In genomic region chr12:53954694-53955035, GRCh38 we compare ENCODE assay signal across 1 cellular context.
TF ChIP-seq lines count a peak whose summit lies in the region.

TSS of gene HOXC12 (plus strand) at chr12:53954903. CDS start at chr12:53954930, 27 bp downstream.

TF ChIP-seq in HepG2, 621 proteins besides CTCF, POLR2A, EP300 and RAD21:
- TF ChIP-seq KDM4B (CRISPR knock-in tag; IDR thresholded peaks at IDR 0.05) (no peak), GLMP (CRISPR knock-in tag; IDR thresholded peaks at IDR 0.05; ENCODE audit: borderline replicate concordance) (no peak), FOXM1 (CRISPR knock-in tag; IDR thresholded peaks at IDR 0.05) (no peak), ZNF737 (CRISPR knock-in tag; IDR thresholded peaks at IDR 0.05; ENCODE audit: borderline replicate concordance) (no peak), ATF7 (IDR thresholded peaks at IDR 0.05) (no peak), ATF7 (CRISPR knock-in tag; IDR thresholded peaks at IDR 0.05) (no peak), HNRNPL (IDR thresholded peaks at IDR 0.05; ENCODE audit: low read depth, low read length) (no peak), ATF4 (CRISPR knock-in tag; IDR thresholded peaks at IDR 0.05) (no peak), SAP130 (CRISPR knock-in tag; IDR thresholded peaks at IDR 0.05; ENCODE audit: low read depth) (no peak), ZNF784 (CRISPR knock-in tag; IDR thresholded peaks at IDR 0.05; ENCODE audit: borderline replicate concordance) (no peak), SIN3B (IDR thresholded peaks at IDR 0.05; ENCODE audit: low read length) (no peak), ATF7-NPFF (CRISPR knock-in tag; IDR thresholded peaks at IDR 0.05; ENCODE audit: low read depth) (no peak), ZNF552 (CRISPR knock-in tag; IDR thresholded peaks at IDR 0.05; ENCODE audit: borderline replicate concordance) (no peak), ZMYM2 (CRISPR knock-in tag; IDR thresholded peaks at IDR 0.05) (no peak), MAX (IDR thresholded peaks at IDR 0.05) (no peak), ZNF780A (CRISPR knock-in tag; IDR thresholded peaks at IDR 0.05) (no peak), PRDM15 (CRISPR knock-in tag; IDR thresholded peaks at IDR 0.05) (no peak), ZNF550 (CRISPR knock-in tag; IDR thresholded peaks at IDR 0.05; ENCODE audit: borderline replicate concordance) (no peak), ZNF260 (CRISPR knock-in tag; IDR thresholded peaks at IDR 0.05; ENCODE audit: borderline replicate concordance, low read depth) (no peak), USF2 (IDR thresholded peaks at IDR 0.05; ENCODE audit: low read depth, low read length) (no peak), USF2 (CRISPR knock-in tag; IDR thresholded peaks at IDR 0.05; ENCODE audit: borderline replicate concordance) (no peak)
